1 cellular context compared by ENCODE assay signal in the genomic region with DNA sequence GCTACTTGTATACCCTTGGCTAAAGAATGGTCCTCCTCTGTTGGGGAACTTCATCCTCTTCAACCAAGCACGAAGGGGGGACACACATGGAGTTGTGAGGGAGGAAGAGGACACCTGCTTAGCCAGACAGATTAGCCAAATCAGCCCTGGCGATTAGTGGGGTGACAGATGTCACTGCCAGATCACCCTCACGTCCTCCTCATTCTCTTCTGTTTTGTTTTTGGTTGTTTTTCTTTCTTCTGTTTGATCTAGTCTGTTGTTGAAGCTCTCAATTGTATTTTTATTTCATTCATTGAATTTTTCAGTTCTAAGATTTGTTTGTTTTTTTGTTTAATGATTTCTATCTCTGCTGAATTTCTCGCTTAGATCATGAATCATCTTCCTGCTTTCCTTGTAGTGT.
TF ChIP-seq lines count a peak whose summit lies in the region.

No MANE protein-coding gene starts in this region.

TF ChIP-seq in HepG2, 621 proteins besides CTCF, POLR2A, EP300 and RAD21:
- TF ChIP-seq ZNF160 (CRISPR knock-in tag; IDR thresholded peaks at IDR 0.05): peak; percentile 100
- TF ChIP-seq KLF12 (CRISPR knock-in tag; IDR thresholded peaks at IDR 0.05; ENCODE audit: borderline replicate concordance): no peak
- TF ChIP-seq, protein P1, sequence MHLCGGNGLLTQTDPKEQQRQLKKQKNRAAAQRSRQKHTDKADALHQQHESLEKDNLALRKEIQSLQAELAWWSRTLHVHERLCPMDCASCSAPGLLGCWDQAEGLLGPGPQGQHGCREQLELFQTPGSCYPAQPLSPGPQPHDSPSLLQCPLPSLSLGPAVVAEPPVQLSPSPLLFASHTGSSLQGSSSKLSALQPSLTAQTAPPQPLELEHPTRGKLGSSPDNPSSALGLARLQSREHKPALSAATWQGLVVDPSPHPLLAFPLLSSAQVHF (CRISPR knock-in tag; IDR thresholded peaks at IDR 0.05): no peak
